In the genomic region with DNA sequence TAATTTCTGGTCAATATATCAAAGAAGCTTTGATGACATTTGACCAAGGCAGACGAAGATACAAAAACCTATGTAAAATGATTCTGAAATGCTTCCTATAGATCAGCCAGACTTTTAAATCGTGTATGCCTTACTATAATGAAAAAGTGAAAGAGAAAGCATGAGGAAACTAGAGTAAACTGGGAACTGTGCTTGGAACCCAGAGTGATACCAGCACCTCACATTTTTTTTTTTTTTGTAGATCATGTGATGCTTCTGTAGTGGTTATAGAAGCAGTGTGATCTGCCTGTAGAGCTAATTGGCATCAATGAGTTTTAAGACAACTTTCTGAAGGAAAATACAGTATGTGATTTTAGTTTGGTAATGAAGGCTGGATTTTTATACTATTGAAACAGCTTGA, we compare ENCODE assay signal across 1 cellular context.
TF ChIP-seq lines count a peak whose summit lies in the region.

No MANE protein-coding gene starts in this region.

TF ChIP-seq in GM12878, 131 proteins besides CTCF, POLR2A, EP300 and RAD21:
- TF ChIP-seq POLR2AphosphoS5 (IDR thresholded peaks at IDR 0.05; ENCODE audit: low read length) = no peak
- TF ChIP-seq ZNF384 (IDR thresholded peaks at IDR 0.05; ENCODE audit: borderline replicate concordance, low read depth, low read length) = peak; percentile 43; the same call in 1 of the 2 replicates
- TF ChIP-seq, protein P1, sequence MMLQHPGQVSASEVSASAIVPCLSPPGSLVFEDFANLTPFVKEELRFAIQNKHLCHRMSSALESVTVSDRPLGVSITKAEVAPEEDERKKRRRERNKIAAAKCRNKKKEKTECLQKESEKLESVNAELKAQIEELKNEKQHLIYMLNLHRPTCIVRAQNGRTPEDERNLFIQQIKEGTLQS (IDR thresholded peaks at IDR 0.05; ENCODE audit: borderline replicate concordance, extremely low read depth, low read depth, low read length) = no peak
- TF ChIP-seq, protein P2, sequence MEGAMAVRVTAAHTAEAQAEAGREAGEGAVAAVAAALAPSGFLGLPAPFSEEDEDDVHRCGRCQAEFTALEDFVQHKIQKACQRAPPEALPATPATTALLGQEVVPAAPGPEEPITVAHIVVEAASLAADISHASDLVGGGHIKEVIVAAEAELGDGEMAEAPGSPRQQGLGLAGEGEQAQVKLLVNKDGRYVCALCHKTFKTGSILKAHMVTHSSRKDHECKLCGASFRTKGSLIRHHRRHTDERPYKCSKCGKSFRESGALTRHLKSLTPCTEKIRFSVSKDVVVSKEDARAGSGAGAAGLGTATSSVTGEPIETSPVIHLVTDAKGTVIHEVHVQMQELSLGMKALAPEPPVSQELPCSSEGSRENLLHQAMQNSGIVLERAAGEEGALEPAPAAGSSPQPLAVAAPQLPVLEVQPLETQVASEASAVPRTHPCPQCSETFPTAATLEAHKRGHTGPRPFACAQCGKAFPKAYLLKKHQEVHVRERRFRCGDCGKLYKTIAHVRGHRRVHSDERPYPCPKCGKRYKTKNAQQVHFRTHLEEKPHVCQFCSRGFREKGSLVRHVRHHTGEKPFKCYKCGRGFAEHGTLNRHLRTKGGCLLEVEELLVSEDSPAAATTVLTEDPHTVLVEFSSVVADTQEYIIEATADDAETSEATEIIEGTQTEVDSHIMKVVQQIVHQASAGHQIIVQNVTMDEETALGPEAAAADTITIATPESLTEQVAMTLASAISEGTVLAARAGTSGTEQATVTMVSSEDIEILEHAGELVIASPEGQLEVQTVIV (IDR thresholded peaks at IDR 0.05; ENCODE audit: borderline replicate concordance, partially characterized antibody) = no peak
TF ChIP-seq in GM12878: peak in this region for 1.
